Comparison of ENCODE assay signal across 9 cellular contexts in genomic region chr1:183589836-183590224, GRCh38. TPM values are rescaled to one million over a fixed set of nuclear protein-coding genes. Genes with fewer than 3 reads are reported as not detected.
A peak's percentile ranks its signal among the peaks of the same experiment; 100 is the strongest.
DNase-seq lines count a peak whose midpoint lies in the region; ATAC-seq and TF ChIP-seq lines count a peak whose summit lies in the region.
"Had no signal": no experiment of that assay in that cellular context is flagged by ENCODE, and none has a peak within 500 bp of the region (broad histone marks: within the 10 kb centered on the region; RNA-seq: fewer than 3 reads in every experiment).

No MANE protein-coding gene starts in this region.

- H3K9me3 Mint-ChIP-seq in activated T-helper 17 cell treated with anti-CD3 and anti-CD28 coated beads, Interleukin-2, amount 50 U/mL, for 72 hours = no peaks in the 10 kb centered on the region

- ATAC-seq in activated T-helper 17 cell treated with anti-CD3 and anti-CD28 coated beads, Interleukin-2, amount 50 U/mL, for 72 hours (replicated peaks) = no peak
- ATAC-seq in psoas muscle = no peak

- H3K27ac ChIP-seq in psoas muscle = no peak overlapping the region
- no peak overlapping the region for H3K27ac ChIP-seq in thyroid gland
- H3K27ac ChIP-seq: SK-N-MC had no signal

- TF ChIP-seq POLR2A in GM18526 (IDR thresholded peaks at IDR 0.05; ENCODE audit: extremely low read depth, insufficient read length) = peak; percentile 14
- TF ChIP-seq POLR2A in thyroid gland (IDR thresholded peaks at IDR 0.05) = no peak

- H3K36me3 Mint-ChIP-seq in activated T-helper 17 cell treated with anti-CD3 and anti-CD28 coated beads, Interleukin-2, amount 50 U/mL, for 72 hours (ENCODE audit: low read depth) = no peaks in the 10 kb centered on the region

- peak overlapping the region; percentile 79 for H3K4me3 Mint-ChIP-seq in activated T-helper 17 cell treated with anti-CD3 and anti-CD28 coated beads, Interleukin-2, amount 50 U/mL, for 72 hours

- H3K4me1 Mint-ChIP-seq in activated T-helper 17 cell treated with anti-CD3 and anti-CD28 coated beads, Interleukin-2, amount 50 U/mL, for 72 hours = peaks cover 17% of the 10 kb centered on the region

- TF ChIP-seq CTCF in psoas muscle (IDR thresholded peaks at IDR 0.05) (no peak), thyroid gland (IDR thresholded peaks at IDR 0.05) (no peak)

- DNase-seq in H7 = peak; percentile 47
- no peak for DNase-seq in psoas muscle
- no peak for DNase-seq in NCI-H345 (lab: John Stamatoyannopoulos, UW)
- no peak for DNase-seq in thyroid gland
- no peak for DNase-seq in NCI-H1417 (lab: John Stamatoyannopoulos, UW)
- no peak for DNase-seq in GM19240 (ENCODE audit: insufficient read length, low spot score)

- H3K4me1 ChIP-seq in psoas muscle (no peaks in the 10 kb centered on the region), thyroid gland (no peaks in the 10 kb centered on the region)

- no peak overlapping the region for H3K4me3 ChIP-seq in H7 (ENCODE audit: insufficient read depth, low read depth, low read length)
- H3K4me3 ChIP-seq in psoas muscle = peak overlapping the region; percentile 41
- H3K4me3 ChIP-seq in thyroid gland (replicated peaks in 1 of 3) = no peak overlapping the region
- H3K4me3 ChIP-seq: SK-N-MC had no signal

- H3K36me3 ChIP-seq in H7 (replicated peaks; ENCODE audit: control insufficient read depth, insufficient read depth, low read length) (no peaks in the 10 kb centered on the region), psoas muscle (ENCODE audit: insufficient read depth in 1 of 2, low read depth in 1 of 2) (no peaks in the 10 kb centered on the region), thyroid gland (no peaks in the 10 kb centered on the region)

- H3K27me3 Mint-ChIP-seq in activated T-helper 17 cell treated with anti-CD3 and anti-CD28 coated beads, Interleukin-2, amount 50 U/mL, for 72 hours = no peaks in the 10 kb centered on the region

- H3K27me3 ChIP-seq in H7 (ENCODE audit: control insufficient read depth, insufficient read depth, low read length) (no peaks in the 10 kb centered on the region), psoas muscle (ENCODE audit: insufficient read depth in 3 of 3, low read length in 2 of 3) (no peaks in the 10 kb centered on the region), thyroid gland (no peaks in the 10 kb centered on the region)

- intact Hi-C loops in psoas muscle (cut with DNase I) (no loop called here), thyroid gland (cut with DNase I) (no loop called here)

- H3K27ac Mint-ChIP-seq in activated T-helper 17 cell treated with anti-CD3 and anti-CD28 coated beads, Interleukin-2, amount 50 U/mL, for 72 hours = peak overlapping the region; percentile 87

- no peaks in the 10 kb centered on the region for H3K9me3 ChIP-seq in psoas muscle
- H3K9me3 ChIP-seq in thyroid gland = no peaks in the 10 kb centered on the region

- 66 to 89% (median 82%) methylated on average over 4 of the region's 4 CpGs for WGBS in psoas muscle, 3 donors
- 84 to 93% methylated on average over 4 of the region's 4 CpGs for WGBS in thyroid gland, 2 donors

RNA-seq across cellular contexts. Expression of gene NCF2, which starts 0.4 kb away (rescaled TPM):
- 0.14 TPM in 1 of 2 replicates, not detected in the other for total RNA-seq in H7 (2014; rRNA removed; shearing (Covaris generic))
- total RNA-seq in activated T-helper 17 cell treated with anti-CD3 and anti-CD28 coated beads, Interleukin-2, amount 50 U/mL, for 72 hours = 10 to 100 TPM in 1 of 2 donors, 1 to 10 TPM in 1; 4.4 to 18.7 TPM
- total RNA-seq in psoas muscle (1 to 10 TPM; 2.3 to 4.3 (median 3.0) TPM), thyroid gland (1 to 10 TPM; 3.5 to 9.8 (median 4.5) TPM)
- under 1 TPM; 0.51 to 0.83 (median 0.80) TPM for polyA plus RNA-seq in psoas muscle

RNA-seq across cellular contexts. Expression of gene ARPC5, which starts 45.8 kb away (rescaled TPM):
- 104 and 133 TPM in 2 replicates for total RNA-seq in H7 (2014; rRNA removed; shearing (Covaris generic))
- total RNA-seq in activated T-helper 17 cell treated with anti-CD3 and anti-CD28 coated beads, Interleukin-2, amount 50 U/mL, for 72 hours = 100 to 1,000 TPM; 130 to 164 TPM
- total RNA-seq in psoas muscle (10 to 100 TPM; 11.6 to 17.1 (median 12.7) TPM), thyroid gland (100 to 1,000 TPM in 2 of 4 donors, 10 to 100 TPM in 2; 70.5 to 158 (median 95.7) TPM)
- polyA plus RNA-seq in psoas muscle = 10 to 100 TPM; 13.9 to 31.8 (median 16.4) TPM
